ENCODE assay signal across 21 cellular contexts in genomic region chr11:92439133-92439532, GRCh38.
DNase-seq lines count a peak whose midpoint lies in the region; ATAC-seq and TF ChIP-seq lines count a peak whose summit lies in the region.
"Had no signal": no experiment of that assay in that cellular context is flagged by ENCODE, and none has a peak within 500 bp of the region (broad histone marks: within the 10 kb centered on the region; RNA-seq: fewer than 3 reads in every experiment).

No MANE protein-coding gene starts in this region.

- no peaks in the 10 kb centered on the region for H3K9me2 ChIP-seq in Loucy (replicated peaks; ENCODE audit: low read depth, low read length)

- no peaks in the 10 kb centered on the region for H4K20me1 ChIP-seq in Loucy (ENCODE audit: insufficient read depth, low read length, poor library complexity, severe bottlenecking)
- H4K20me1 ChIP-seq: BLaER1 had no signal

- no peaks in the 10 kb centered on the region for H3K36me3 Mint-ChIP-seq in activated naive CD4-positive, alpha-beta T cell treated with anti-CD3 and anti-CD28 coated beads, Interleukin-2, amount 50 U/mL, for 72 hours
- H3K36me3 Mint-ChIP-seq: CD14-positive monocyte; CD4-positive, alpha-beta memory T cell; CD4-positive, CD25-positive, alpha-beta regulatory T cell; CD8-positive, alpha-beta memory T cell had no signal

- peak; percentile 72 for ATAC-seq in SK-N-SH treated with all-trans-retinoic acid at 6 μM for 48 hours
- no peak for ATAC-seq in activated naive CD4-positive, alpha-beta T cell treated with anti-CD3 and anti-CD28 coated beads, Interleukin-2, amount 50 U/mL, for 72 hours

- no peaks in the 10 kb centered on the region for H3K9me3 ChIP-seq in Loucy (ENCODE audit: insufficient read depth, low read depth, low read length)
- no peaks in the 10 kb centered on the region for H3K9me3 ChIP-seq in esophagus muscularis mucosa
- H3K9me3 ChIP-seq: BE2C, BLaER1 had no signal

- no peaks in the 10 kb centered on the region for H3F3A ChIP-seq in Loucy (ENCODE audit: low read depth)

- intact Hi-C loops in esophagus muscularis mucosa (cut with DNase I) = no loop called here

- H3K27me3 ChIP-seq in Loucy (ENCODE audit: insufficient read depth, low read length, poor library complexity, severe bottlenecking) = no peaks in the 10 kb centered on the region
- no peaks in the 10 kb centered on the region for H3K27me3 ChIP-seq in esophagus muscularis mucosa
- H3K27me3 ChIP-seq: BE2C, BLaER1 had no signal

- WGBS in esophagus muscularis mucosa = 67% methylated on average over 1 of the region's 1 CpG

- no peak overlapping the region for H3K9ac ChIP-seq in Loucy (ENCODE audit: low read depth, low read length, poor library complexity, severe bottlenecking)
- H3K9ac ChIP-seq: BLaER1 had no signal

- H3K4me2 ChIP-seq in Loucy (ENCODE audit: low read depth, low read length, poor library complexity, severe bottlenecking) = no peak overlapping the region
- H3K4me2 ChIP-seq: BLaER1 had no signal

- H3K79me2 ChIP-seq in Loucy (ENCODE audit: insufficient read depth, low read length) = no peaks in the 10 kb centered on the region

- H3K27ac ChIP-seq in esophagus muscularis mucosa (replicated peaks in 1 of 4) = no peak overlapping the region
- H3K27ac ChIP-seq: BLaER1 had no signal

- peak overlapping the region; percentile 21; the same call in 1 of the 2 replicates for H2AFZ ChIP-seq in Loucy (ENCODE audit: low read length)

- TF ChIP-seq CTCF in Loucy (conservative IDR thresholded peaks at IDR 0.05; ENCODE audit: low read length) = no peak
- no peak for TF ChIP-seq CTCF in esophagus muscularis mucosa (IDR thresholded peaks at IDR 0.05)

- H3K27ac Mint-ChIP-seq in activated naive CD4-positive, alpha-beta T cell treated with anti-CD3 and anti-CD28 coated beads, Interleukin-2, amount 50 U/mL, for 72 hours = no peak overlapping the region
- H3K27ac Mint-ChIP-seq: CD14-positive monocyte; CD4-positive, alpha-beta memory T cell; CD4-positive, CD25-positive, alpha-beta regulatory T cell; CD8-positive, alpha-beta memory T cell had no signal

- no peak for TF ChIP-seq POLR2A in esophagus muscularis mucosa (IDR thresholded peaks at IDR 0.05; ENCODE audit: low read depth)

- no peak for TF ChIP-seq EP300 in esophagus muscularis mucosa (IDR thresholded peaks at IDR 0.05)

- peaks cover 22% of the 10 kb centered on the region for H3K4me1 ChIP-seq in Loucy (ENCODE audit: insufficient read depth, low read length, poor library complexity, severe bottlenecking)
- peaks cover 7 to 25% (median 24%) of the 10 kb centered on the region in 4 donors for H3K4me1 ChIP-seq in esophagus muscularis mucosa
- H3K4me1 ChIP-seq: BE2C, BLaER1 had no signal

- no peak overlapping the region for H3K4me3 ChIP-seq in Loucy (ENCODE audit: low read length, poor library complexity, severe bottlenecking)
- H3K4me3 ChIP-seq in esophagus muscularis mucosa = no peak overlapping the region
- H3K4me3 ChIP-seq: BLaER1 had no signal

- no peak for DNase-seq in EL
- DNase-seq in esophagus muscularis mucosa (ENCODE audit: extremely low spot score) = no peak
- DNase-seq in activated naive CD4-positive, alpha-beta T cell treated with anti-CD3 and anti-CD28 coated beads, Interleukin-2, amount 50 U/mL, for 72 hours (ENCODE audit: low spot score in 2 of 2) = no peak
- DNase-seq: 8988T; ACHN; BE2C; C1 segment of cervical spinal cord; CD4-positive, alpha-beta memory T cell; CD4-positive, CD25-positive, alpha-beta regulatory T cell; CD8-positive, alpha-beta memory T cell; COR-L47; DMS 273 treated with DMSO at 0.1 percent for 48 hours; DMS153; DMS53; DMS79; DND-41; GF-D8 had no signal

- H3K9me3 Mint-ChIP-seq in activated naive CD4-positive, alpha-beta T cell treated with anti-CD3 and anti-CD28 coated beads, Interleukin-2, amount 50 U/mL, for 72 hours = peaks cover 3 to 7% of the 10 kb centered on the region in 2 donors

- H3K36me3 ChIP-seq in Loucy (ENCODE audit: insufficient read depth, low read length) (no peaks in the 10 kb centered on the region), esophagus muscularis mucosa (no peaks in the 10 kb centered on the region)
- H3K36me3 ChIP-seq: BE2C, BLaER1 had no signal

TF ChIP-seq in SK-N-SH treated with all-trans-retinoic acid at 6 μM for 48 hours, 23 proteins besides CTCF, POLR2A, EP300 and RAD21:
- no peak for TF ChIP-seq CSDC2 (CRISPR knock-in tag; IDR thresholded peaks at IDR 0.05)
- no peak for TF ChIP-seq ARNTL (CRISPR knock-in tag; IDR thresholded peaks at IDR 0.05; ENCODE audit: borderline replicate concordance, low read depth)
- TF ChIP-seq, protein P1, sequence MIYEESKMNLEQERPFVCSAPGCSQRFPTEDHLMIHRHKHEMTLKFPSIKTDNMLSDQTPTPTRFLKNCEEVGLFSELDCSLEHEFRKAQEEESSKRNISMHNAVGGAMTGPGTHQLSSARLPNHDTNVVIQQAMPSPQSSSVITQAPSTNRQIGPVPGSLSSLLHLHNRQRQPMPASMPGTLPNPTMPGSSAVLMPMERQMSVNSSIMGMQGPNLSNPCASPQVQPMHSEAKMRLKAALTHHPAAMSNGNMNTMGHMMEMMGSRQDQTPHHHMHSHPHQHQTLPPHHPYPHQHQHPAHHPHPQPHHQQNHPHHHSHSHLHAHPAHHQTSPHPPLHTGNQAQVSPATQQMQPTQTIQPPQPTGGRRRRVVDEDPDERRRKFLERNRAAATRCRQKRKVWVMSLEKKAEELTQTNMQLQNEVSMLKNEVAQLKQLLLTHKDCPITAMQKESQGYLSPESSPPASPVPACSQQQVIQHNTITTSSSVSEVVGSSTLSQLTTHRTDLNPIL (CRISPR knock-in tag; IDR thresholded peaks at IDR 0.05; ENCODE audit: low read depth) = no peak
- TF ChIP-seq ZNF565 (CRISPR knock-in tag; conservative IDR thresholded peaks at IDR 0.05; ENCODE audit: low read depth) = no peak
- TF ChIP-seq ZNF70 (CRISPR knock-in tag; IDR thresholded peaks at IDR 0.05) = no peak
- peak; percentile 76 for TF ChIP-seq ISL1 (CRISPR knock-in tag; IDR thresholded peaks at IDR 0.05)
- TF ChIP-seq TCF4 (CRISPR knock-in tag; IDR thresholded peaks at IDR 0.05; ENCODE audit: borderline replicate concordance) = peak; percentile 66; the same call in 1 of the 2 replicates
- no peak for TF ChIP-seq ZNF8 (CRISPR knock-in tag; IDR thresholded peaks at IDR 0.05)
- TF ChIP-seq, protein P2, sequence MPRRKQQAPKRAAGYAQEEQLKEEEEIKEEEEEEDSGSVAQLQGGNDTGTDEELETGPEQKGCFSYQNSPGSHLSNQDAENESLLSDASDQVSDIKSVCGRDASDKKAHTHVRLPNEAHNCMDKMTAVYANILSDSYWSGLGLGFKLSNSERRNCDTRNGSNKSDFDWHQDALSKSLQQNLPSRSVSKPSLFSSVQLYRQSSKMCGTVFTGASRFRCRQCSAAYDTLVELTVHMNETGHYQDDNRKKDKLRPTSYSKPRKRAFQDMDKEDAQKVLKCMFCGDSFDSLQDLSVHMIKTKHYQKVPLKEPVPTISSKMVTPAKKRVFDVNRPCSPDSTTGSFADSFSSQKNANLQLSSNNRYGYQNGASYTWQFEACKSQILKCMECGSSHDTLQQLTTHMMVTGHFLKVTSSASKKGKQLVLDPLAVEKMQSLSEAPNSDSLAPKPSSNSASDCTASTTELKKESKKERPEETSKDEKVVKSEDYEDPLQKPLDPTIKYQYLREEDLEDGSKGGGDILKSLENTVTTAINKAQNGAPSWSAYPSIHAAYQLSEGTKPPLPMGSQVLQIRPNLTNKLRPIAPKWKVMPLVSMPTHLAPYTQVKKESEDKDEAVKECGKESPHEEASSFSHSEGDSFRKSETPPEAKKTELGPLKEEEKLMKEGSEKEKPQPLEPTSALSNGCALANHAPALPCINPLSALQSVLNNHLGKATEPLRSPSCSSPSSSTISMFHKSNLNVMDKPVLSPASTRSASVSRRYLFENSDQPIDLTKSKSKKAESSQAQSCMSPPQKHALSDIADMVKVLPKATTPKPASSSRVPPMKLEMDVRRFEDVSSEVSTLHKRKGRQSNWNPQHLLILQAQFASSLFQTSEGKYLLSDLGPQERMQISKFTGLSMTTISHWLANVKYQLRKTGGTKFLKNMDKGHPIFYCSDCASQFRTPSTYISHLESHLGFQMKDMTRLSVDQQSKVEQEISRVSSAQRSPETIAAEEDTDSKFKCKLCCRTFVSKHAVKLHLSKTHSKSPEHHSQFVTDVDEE (CRISPR knock-in tag; IDR thresholded peaks at IDR 0.05) = 0 out of 2 replicates have a peak, but pooled peaks have one; percentile 22
- no peak for TF ChIP-seq SNAI2 (CRISPR knock-in tag; IDR thresholded peaks at IDR 0.05)
TF ChIP-seq in SK-N-SH treated with all-trans-retinoic acid at 6 μM for 48 hours: peak in this region for 3.
